In genomic region chr17:1267471-1267947, GRCh38 we compare ENCODE assay signal across 8 cellular contexts. TPM values are rescaled to one million over a fixed set of nuclear protein-coding genes. Genes with fewer than 3 reads are reported as not detected.
DNase-seq lines count a peak whose midpoint lies in the region; ATAC-seq, FAIRE-seq and TF ChIP-seq lines count a peak whose summit lies in the region.

No MANE protein-coding gene starts in this region.

- CTCF ChIA-PET in activated naive CD4-positive, alpha-beta T cell treated with anti-CD3 and anti-CD28 coated beads for 36 hours (lab: Charles Lee): interaction anchor here (1.6 kb wide), 2 partner anchors 39 to 145 kb away, joined by 3 to 4 read pairs; no protein-coding TSS in a partner anchor
- CTCF ChIA-PET in K562 (lab: Yijun Ruan, JAX; ENCODE audit: low intra/inter-chr PET ratio): interaction anchor here (0.6 kb wide), 1 partner anchor 11 kb away, joined by 3 read pairs; no protein-coding TSS in a partner anchor

- no peaks in the 10 kb centered on the region for H3K79me2 ChIP-seq in K562 (ENCODE audit: control insufficient read depth, insufficient read depth, low read length)

- H3K9me3 ChIP-seq in K562 (replicated peaks; ENCODE audit: control insufficient read depth, insufficient read depth, low read depth, low read length) (no peaks in the 10 kb centered on the region), thymus (ENCODE audit: control insufficient read depth) (no peaks in the 10 kb centered on the region)

- FAIRE-seq in K562 (lab: Jason Lieb, UNC): no peak

- no peak for ATAC-seq in activated naive CD4-positive, alpha-beta T cell treated with anti-CD3 and anti-CD28 coated beads, Interleukin-2, amount 50 U/mL, for 72 hours
- ATAC-seq in K562 (no peak), GM19035 (IDR thresholded peaks at IDR 0.05; ENCODE audit: unreplicated experiment) (no peak)

- no peak for TF ChIP-seq POLR2A in K562 (conservative IDR thresholded peaks at IDR 0.05)

- in situ Hi-C loops in K562 (cut with MboI): no loop called here

- H3K4me3 ChIP-seq in K562 (peak overlapping the region; percentile 48), thymus (ENCODE audit: low read length) (peak overlapping the region; percentile 68)

- H3K27me3 ChIP-seq in K562 (ENCODE audit: control insufficient read depth in 2 of 2, insufficient read depth in 2 of 2, low read length in 2 of 2): no peaks in the 10 kb centered on the region
- H3K27me3 ChIP-seq in thymus (ENCODE audit: control insufficient read depth, insufficient read depth): peaks cover 47% of the 10 kb centered on the region

- no peaks in the 10 kb centered on the region for H3K36me3 ChIP-seq in K562 (ENCODE audit: control insufficient read depth, insufficient read depth, low read length)
- H3K36me3 ChIP-seq in thymus (ENCODE audit: control insufficient read depth, insufficient read depth): no peaks in the 10 kb centered on the region

- H4K20me1 ChIP-seq in K562 (replicated peaks; ENCODE audit: control insufficient read depth, insufficient read depth, low read length): no peaks in the 10 kb centered on the region

- no peak for TF ChIP-seq RAD21 in K562 (CRISPR knock-in tag; conservative IDR thresholded peaks at IDR 0.05 in 1 of 2, IDR thresholded peaks at IDR 0.05 in 1 of 2)

- H3K4me2 ChIP-seq in K562 (ENCODE audit: insufficient read depth, low read length): peak overlapping the region; percentile 69

- no peaks in the 10 kb centered on the region for H3K9me3 Mint-ChIP-seq in activated naive CD4-positive, alpha-beta T cell treated with anti-CD3 and anti-CD28 coated beads for 36 hours
- H3K9me3 Mint-ChIP-seq in activated naive CD4-positive, alpha-beta T cell treated with anti-CD3 and anti-CD28 coated beads, Interleukin-2, amount 50 U/mL, for 72 hours: no peaks in the 10 kb centered on the region

- no peaks in the 10 kb centered on the region for H3K36me3 Mint-ChIP-seq in activated naive CD4-positive, alpha-beta T cell treated with anti-CD3 and anti-CD28 coated beads for 36 hours (ENCODE audit: low read depth)
- H3K36me3 Mint-ChIP-seq in activated naive CD4-positive, alpha-beta T cell treated with anti-CD3 and anti-CD28 coated beads, Interleukin-2, amount 50 U/mL, for 72 hours: no peaks in the 10 kb centered on the region

- 14% methylated on average over 13 of the region's 18 CpGs for WGBS in K562 (ENCODE audit: insufficient coverage, low coverage, missing lambda C conversion rate)
- WGBS in thymus: 24% methylated on average over 18 of the region's 18 CpGs

- POLR2A ChIA-PET in K562 (lab: Yijun Ruan, JAX): interaction anchor here (0.6 to 1.1 kb wide), 3 partner anchors 69 to 95 kb away, joined by 3 to 6 read pairs (median 3); no protein-coding TSS in a partner anchor

- peak overlapping the region; percentile 72 for H3K4me3 Mint-ChIP-seq in activated naive CD4-positive, alpha-beta T cell treated with anti-CD3 and anti-CD28 coated beads for 36 hours

- no peak for TF ChIP-seq CTCF in K562 (IDR thresholded peaks at IDR 0.05 in 2 of 3, conservative IDR thresholded peaks at IDR 0.05 in 1 of 3; ENCODE audit: insufficient read depth in 2 of 3, low read depth in 1 of 3, low read length in 3 of 3)

- H3K9me1 ChIP-seq in K562 (ENCODE audit: control insufficient read depth, insufficient read depth, low read length): no peaks in the 10 kb centered on the region

- H3K27ac ChIP-seq in K562 (ENCODE audit: extremely low read depth, low read depth, low read length) (no peak overlapping the region; the same call in 2 of the 3 replicates), thymus (ENCODE audit: low read depth) (no peak overlapping the region)

- H3K4me1 Mint-ChIP-seq in activated naive CD4-positive, alpha-beta T cell treated with anti-CD3 and anti-CD28 coated beads for 36 hours (ENCODE audit: low read depth): peaks cover 8% of the 10 kb centered on the region

- H2AFZ ChIP-seq in K562 (ENCODE audit: low read depth, low read length): peak overlapping the region; percentile 80

- TF ChIP-seq EP300 in K562 (IDR thresholded peaks at IDR 0.05; ENCODE audit: low read length): no peak

- no peak for DNase-seq in activated naive CD4-positive, alpha-beta T cell treated with anti-CD3 and anti-CD28 coated beads for 36 hours
- no peak for DNase-seq in activated naive CD4-positive, alpha-beta T cell treated with anti-CD3 and anti-CD28 coated beads, Interleukin-2, amount 50 U/mL, for 72 hours (ENCODE audit: low spot score in 2 of 2)
- peak in 1 of 4 experiments; percentile 17 for DNase-seq in K562 (ENCODE audit: extremely low read depth in 1 of 4, low spot score in 3 of 4)
- peak; percentile 28 for DNase-seq in left kidney (ENCODE audit: low read depth, low spot score)
- no peak for DNase-seq in middle frontal gyrus (ENCODE audit: extremely low spot score, low spot score)
- DNase-seq in ecto neural progenitor cell (ENCODE audit: low spot score): no peak

- peaks cover 2 to 24% of the 10 kb centered on the region in 2 experiments; a peak in 4 of 5 replicates for H3K4me1 ChIP-seq in K562 (replicated peaks in 1 of 2; ENCODE audit: control insufficient read depth in 2 of 2, insufficient read depth in 2 of 2, low read length in 2 of 2)
- H3K4me1 ChIP-seq in thymus (ENCODE audit: control insufficient read depth, insufficient read depth, low read length): peaks cover 4% of the 10 kb centered on the region

- H3K9ac ChIP-seq in K562 (ENCODE audit: insufficient read depth in 1 of 2, low read depth in 2 of 2, low read length in 2 of 2): peak overlapping the region; percentile 59 to 87

- intact Hi-C loops in activated naive CD4-positive, alpha-beta T cell treated with anti-CD3 and anti-CD28 coated beads for 36 hours (cut with micrococcal nuclease): loop anchor here (5.0 kb wide), 1 partner anchor 360 kb away; the partner anchor contains the start of gene SLC43A2
- intact Hi-C loops in K562 (cut with micrococcal nuclease): no loop called here

- H3K27ac Mint-ChIP-seq in activated naive CD4-positive, alpha-beta T cell treated with anti-CD3 and anti-CD28 coated beads for 36 hours: no peak overlapping the region
- peak overlapping the region in 1 of 2 donors; percentile 70 for H3K27ac Mint-ChIP-seq in activated naive CD4-positive, alpha-beta T cell treated with anti-CD3 and anti-CD28 coated beads, Interleukin-2, amount 50 U/mL, for 72 hours

- H3K27me3 Mint-ChIP-seq in activated naive CD4-positive, alpha-beta T cell treated with anti-CD3 and anti-CD28 coated beads for 36 hours (ENCODE audit: low read depth): peaks cover 21% of the 10 kb centered on the region

- BruUV-seq in K562 (replicated peaks; lab: Mats Ljungman, UMichigan): TSS peak; percentile 50

TF ChIP-seq in K562, 482 proteins besides CTCF, POLR2A, EP300 and RAD21 (continues in another document):
- TF ChIP-seq ARNT (IDR thresholded peaks at IDR 0.05): no peak

RNA-seq across cellular contexts. Expression of gene BHLHA9, which starts 2.7 kb away (rescaled TPM):
- total RNA-seq in activated naive CD4-positive, alpha-beta T cell treated with anti-CD3 and anti-CD28 coated beads for 36 hours: not detected
- total RNA-seq in activated naive CD4-positive, alpha-beta T cell treated with anti-CD3 and anti-CD28 coated beads, Interleukin-2, amount 50 U/mL, for 72 hours: not detected
- total RNA-seq in K562 (2011; cell fraction: chromatin; rRNA removed; ENCODE audit: low replicate concordance): not detected in 2 replicates
- total RNA-seq in K562 (2011; cell fraction: nucleolus; rRNA removed): not detected in 2 replicates
- total RNA-seq in K562 (2011; cell fraction: nucleoplasm; rRNA removed): not detected in 2 replicates
- total RNA-seq in K562 (2014; rRNA removed) (not detected in 2 replicates), K562 (2014; rRNA removed; fragmentation: Illumina TruSeq; extraction: Trizol) (not detected in 2 replicates), K562 (2015; rRNA removed; fragmentation: Illumina TruSeq; extraction: Trizol) (not detected in 2 replicates), K562 (2021) (not detected in 2 replicates)
- polyA plus RNA-seq in K562 (2011; rRNA removed) (not detected in 2 replicates), K562 (2014; fragmentation: Illumina TruSeq; extraction: Trizol) (not detected in 2 replicates), K562 (2014; fragmentation: Nextera tagmentation; extraction: Ambion mirVana) (not detected), K562 (2014; rRNA removed) (not detected in 2 replicates), thymus (not detected)
- polyA plus RNA-seq in K562 (2011; cell fraction: cytosol; rRNA removed): not detected in 2 replicates
- not detected in 2 replicates for polyA plus RNA-seq in K562 (2011; cell fraction: nucleus; rRNA removed)
- not detected in 2 replicates for polyA plus RNA-seq in K562 (2012)
- not detected in 2 replicates for polyA minus RNA-seq in K562 (2011; rRNA and poly(A)+ RNA removed)
- not detected in 2 replicates for polyA minus RNA-seq in K562 (2011; cell fraction: cytosol; rRNA and poly(A)+ RNA removed)
- polyA minus RNA-seq in K562 (2011; cell fraction: nucleus; rRNA and poly(A)+ RNA removed): not detected in 2 replicates

RNA-seq across cellular contexts. Expression of gene TRARG1, which starts 12.0 kb away (rescaled TPM):
- not detected for total RNA-seq in activated naive CD4-positive, alpha-beta T cell treated with anti-CD3 and anti-CD28 coated beads for 36 hours
- under 1 TPM in 1 of 2 donors, not detected in 1; 0.08 TPM for total RNA-seq in activated naive CD4-positive, alpha-beta T cell treated with anti-CD3 and anti-CD28 coated beads, Interleukin-2, amount 50 U/mL, for 72 hours
- 0.07 TPM in 1 of 2 replicates, not detected in the other for total RNA-seq in K562 (2011; cell fraction: chromatin; rRNA removed; ENCODE audit: low replicate concordance)
- 0.17 TPM in 1 of 2 replicates, not detected in the other for total RNA-seq in K562 (2011; cell fraction: nucleolus; rRNA removed)
- not detected in 2 replicates for total RNA-seq in K562 (2011; cell fraction: nucleoplasm; rRNA removed)
- total RNA-seq in K562 (2014; rRNA removed) (not detected in 2 replicates), K562 (2014; rRNA removed; fragmentation: Illumina TruSeq; extraction: Trizol) (not detected in 2 replicates), K562 (2015; rRNA removed; fragmentation: Illumina TruSeq; extraction: Trizol) (not detected in 2 replicates), K562 (2021) (not detected in 2 replicates)
- polyA plus RNA-seq in K562 (2011; rRNA removed) (0.01 and 0.06 TPM in 2 replicates), K562 (2014; fragmentation: Illumina TruSeq; extraction: Trizol) (not detected in 2 replicates), K562 (2014; fragmentation: Nextera tagmentation; extraction: Ambion mirVana) (not detected), K562 (2014; rRNA removed) (not detected in 2 replicates), thymus (1.0 TPM)
- polyA plus RNA-seq in K562 (2011; cell fraction: cytosol; rRNA removed): 0.25 TPM in 1 of 2 replicates, not detected in the other
- 0.11 TPM in 1 of 2 replicates, not detected in the other for polyA plus RNA-seq in K562 (2011; cell fraction: nucleus; rRNA removed)
- 0.01 TPM in 1 of 2 replicates, not detected in the other for polyA plus RNA-seq in K562 (2012)
- polyA minus RNA-seq in K562 (2011; rRNA and poly(A)+ RNA removed): 0.07 TPM in 1 of 2 replicates, not detected in the other
- polyA minus RNA-seq in K562 (2011; cell fraction: cytosol; rRNA and poly(A)+ RNA removed): 0.29 TPM in 1 of 2 replicates, not detected in the other
- not detected in 2 replicates for polyA minus RNA-seq in K562 (2011; cell fraction: nucleus; rRNA and poly(A)+ RNA removed)
